Comparison of ENCODE assay signal across 14 cellular contexts in genomic region chr2:224145751-224146355, GRCh38.
A peak's percentile ranks its signal among the peaks of the same experiment; 100 is the strongest.
DNase-seq lines count a peak whose midpoint lies in the region; ATAC-seq, FAIRE-seq and TF ChIP-seq lines count a peak whose summit lies in the region.
"Had no signal": no experiment of that assay in that cellular context is flagged by ENCODE, and none has a peak within 500 bp of the region (broad histone marks: within the 10 kb centered on the region; RNA-seq: fewer than 3 reads in every experiment).

No MANE protein-coding gene starts in this region.

- H3K4me3 ChIP-seq in astrocyte (ENCODE audit: insufficient read depth, low read depth, low read length) = no peak overlapping the region
- H3K4me3 ChIP-seq: GM23338 had no signal

- no peaks in the 10 kb centered on the region for H3K9me3 Mint-ChIP-seq in astrocyte (ENCODE audit: unreplicated experiment)
- H3K9me3 Mint-ChIP-seq in activated T-helper 1 cell treated with anti-CD3 and anti-CD28 coated beads, Interleukin-12 subunit alpha, Interleukin-12 subunit beta, Interleukin-2, Interleukin-4 antibody, amounts not matched to agents 30 ng/mL and 10 ng/mL and 1 ng/mL, durations not matched to agents 14 hours and 24 hours and 36 hours = no peaks in the 10 kb centered on the region
- H3K9me3 Mint-ChIP-seq: GM23338, naive B cell had no signal

- no peak overlapping the region for H3K9ac ChIP-seq in astrocyte (ENCODE audit: low read length)

- peak overlapping the region; percentile 7 for H2AFZ ChIP-seq in astrocyte (ENCODE audit: low read depth, low read length)
- H2AFZ ChIP-seq: GM23338 had no signal

- peak; percentile 96 for FAIRE-seq in astrocyte (lab: Jason Lieb, UNC)
- no peak for FAIRE-seq in urothelium cell line (lab: Jason Lieb, UNC)
- FAIRE-seq: GM12892 had no signal

- H3K27ac ChIP-seq in astrocyte (ENCODE audit: low read depth, low read length) = peak overlapping the region; percentile 19
- H3K27ac ChIP-seq: HL-60 had no signal

- H3K36me3 ChIP-seq in astrocyte (ENCODE audit: insufficient read depth, low read length) = no peaks in the 10 kb centered on the region

- H3K4me3 Mint-ChIP-seq in astrocyte (ENCODE audit: unreplicated experiment) = no peak overlapping the region
- H3K4me3 Mint-ChIP-seq in activated T-helper 1 cell treated with anti-CD3 and anti-CD28 coated beads, Interleukin-12 subunit alpha, Interleukin-12 subunit beta, Interleukin-2, Interleukin-4 antibody, amounts not matched to agents 30 ng/mL and 10 ng/mL and 1 ng/mL, durations not matched to agents 14 hours and 24 hours and 36 hours = no peak overlapping the region
- H3K4me3 Mint-ChIP-seq: GM23338, naive B cell had no signal

- H3K79me2 ChIP-seq in astrocyte (ENCODE audit: insufficient read depth, low read length) = no peaks in the 10 kb centered on the region

- peak; percentile 3 for DNase-seq in activated CD4-positive, alpha-beta T cell treated with anti-CD3 and anti-CD28 coated beads for 48 hours
- no peak for DNase-seq in activated CD4-positive, alpha-beta T cell treated with anti-CD3 and anti-CD28 coated beads, Interleukin-2, amount 50 U/mL, for 4 hours
- DNase-seq in astrocyte (ENCODE audit: low read depth) = peak; percentile 85
- DNase-seq in left ventricle myocardium superior = no peak
- DNase-seq in urothelium cell line (ENCODE audit: low spot score) = peak; percentile 72
- no peak for DNase-seq in superior temporal gyrus (ENCODE audit: extremely low spot score)
- no peak for DNase-seq in activated T-cell treated with anti-CD3 and anti-CD28 coated beads, Interleukin-2, amount 50 U/mL, for 1 hour
- no peak for DNase-seq in activated T-helper 1 cell treated with anti-CD3 and anti-CD28 coated beads, Interleukin-12 subunit alpha, Interleukin-12 subunit beta, Interleukin-2, Interleukin-4 antibody, amounts not matched to agents 30 ng/mL and 10 ng/mL and 1 ng/mL, durations not matched to agents 14 hours and 24 hours and 36 hours (ENCODE audit: low spot score)
- DNase-seq: 8988T, naive B cell, NCI-H524 treated with DMSO at 0.1 percent for 48 hours had no signal

- no peaks in the 10 kb centered on the region for H4K20me1 ChIP-seq in astrocyte (ENCODE audit: insufficient read depth, low read length)

- peaks cover 31% of the 10 kb centered on the region for H3K4me1 Mint-ChIP-seq in astrocyte (ENCODE audit: low read depth, unreplicated experiment)
- H3K4me1 Mint-ChIP-seq in activated T-helper 1 cell treated with anti-CD3 and anti-CD28 coated beads, Interleukin-12 subunit alpha, Interleukin-12 subunit beta, Interleukin-2, Interleukin-4 antibody, amounts not matched to agents 30 ng/mL and 10 ng/mL and 1 ng/mL, durations not matched to agents 14 hours and 24 hours and 36 hours (ENCODE audit: low read depth) = no peaks in the 10 kb centered on the region
- H3K4me1 Mint-ChIP-seq: GM23338, naive B cell had no signal

- no peaks in the 10 kb centered on the region for H3K27me3 ChIP-seq in astrocyte (ENCODE audit: insufficient read depth, low read length)

- H3K27me3 Mint-ChIP-seq in astrocyte (ENCODE audit: low read depth, unreplicated experiment) = no peaks in the 10 kb centered on the region
- peaks cover 15% of the 10 kb centered on the region for H3K27me3 Mint-ChIP-seq in activated T-helper 1 cell treated with anti-CD3 and anti-CD28 coated beads, Interleukin-12 subunit alpha, Interleukin-12 subunit beta, Interleukin-2, Interleukin-4 antibody, amounts not matched to agents 30 ng/mL and 10 ng/mL and 1 ng/mL, durations not matched to agents 14 hours and 24 hours and 36 hours (ENCODE audit: insufficient read depth)

- no peak for TF ChIP-seq CTCF in astrocyte (IDR thresholded peaks at IDR 0.05; ENCODE audit: insufficient read depth, low read depth, low read length)

- ATAC-seq in left ventricle myocardium superior = peak; percentile 68
- ATAC-seq: GM23338 had no signal

- no peaks in the 10 kb centered on the region for H3K36me3 Mint-ChIP-seq in astrocyte (ENCODE audit: low read depth, unreplicated experiment)
- no peaks in the 10 kb centered on the region for H3K36me3 Mint-ChIP-seq in activated T-helper 1 cell treated with anti-CD3 and anti-CD28 coated beads, Interleukin-12 subunit alpha, Interleukin-12 subunit beta, Interleukin-2, Interleukin-4 antibody, amounts not matched to agents 30 ng/mL and 10 ng/mL and 1 ng/mL, durations not matched to agents 14 hours and 24 hours and 36 hours (ENCODE audit: low read depth)
- H3K36me3 Mint-ChIP-seq: naive B cell had no signal

- peak overlapping the region; percentile 48 for H3K4me2 ChIP-seq in astrocyte (ENCODE audit: low read length)
- H3K4me2 ChIP-seq: GM23338 had no signal

- intact Hi-C loops in left ventricle myocardium superior (cut with micrococcal nuclease) = no loop called here
- intact Hi-C loops in activated T-helper 1 cell treated with anti-CD3 and anti-CD28 coated beads, Interleukin-12 subunit alpha, Interleukin-12 subunit beta, Interleukin-2, Interleukin-4 antibody, amounts not matched to agents 30 ng/mL and 10 ng/mL and 1 ng/mL, durations not matched to agents 14 hours and 24 hours and 36 hours (cut with micrococcal nuclease) = no loop called here

- peak overlapping the region; percentile 67 for H3K27ac Mint-ChIP-seq in astrocyte (ENCODE audit: unreplicated experiment)
- H3K27ac Mint-ChIP-seq in activated T-helper 1 cell treated with anti-CD3 and anti-CD28 coated beads, Interleukin-12 subunit alpha, Interleukin-12 subunit beta, Interleukin-2, Interleukin-4 antibody, amounts not matched to agents 30 ng/mL and 10 ng/mL and 1 ng/mL, durations not matched to agents 14 hours and 24 hours and 36 hours = no peak overlapping the region
- H3K27ac Mint-ChIP-seq: GM23338 had no signal

- peaks cover 35% of the 10 kb centered on the region for H3K4me1 ChIP-seq in astrocyte (ENCODE audit: insufficient read depth, low read length)

- no peaks in the 10 kb centered on the region for H3K9me3 ChIP-seq in astrocyte (ENCODE audit: insufficient read depth, low read depth, low read length)

Comparison
In these comparisons a context has a peak if more than half of its experiments do, and no peak if none do; other contexts are left out.
1. DNase-seq: peak in activated CD4-positive, alpha-beta T cell treated with anti-CD3 and anti-CD28 coated beads for 48 hours (single experiment), astrocyte (single experiment) and urothelium cell line (single experiment); none in activated CD4-positive, alpha-beta T cell treated with anti-CD3 and anti-CD28 coated beads, Interleukin-2, amount 50 U/mL, for 4 hours (0 of 2), left ventricle myocardium superior (single experiment), superior temporal gyrus (single experiment), activated T-cell treated with anti-CD3 and anti-CD28 coated beads, Interleukin-2, amount 50 U/mL, for 1 hour (single experiment) and activated T-helper 1 cell treated with anti-CD3 and anti-CD28 coated beads, Interleukin-12 subunit alpha, Interleukin-12 subunit beta, Interleukin-2, Interleukin-4 antibody, amounts not matched to agents 30 ng/mL and 10 ng/mL and 1 ng/mL, durations not matched to agents 14 hours and 24 hours and 36 hours (single experiment).